1 cellular context compared by ENCODE assay signal in genomic region chr19:677201-677600, GRCh38.
A peak's percentile ranks its signal among the peaks of the same experiment; 100 is the strongest.
TF ChIP-seq lines count a peak whose summit lies in the region.

No MANE protein-coding gene starts in this region.

TF ChIP-seq in K562, 482 proteins besides CTCF, POLR2A, EP300 and RAD21:
- TF ChIP-seq ZBTB33 (CRISPR knock-in tag; IDR thresholded peaks at IDR 0.05), result 0 out of 2 replicates have a peak, but pooled peaks have one; percentile 31
- TF ChIP-seq RREB1 (CRISPR knock-in tag; IDR thresholded peaks at IDR 0.05), result no peak
- TF ChIP-seq VEZF1 (CRISPR knock-in tag; IDR thresholded peaks at IDR 0.05), result peak; percentile 21; the same call in 1 of the 2 replicates
- TF ChIP-seq DDX20 (tag; IDR thresholded peaks at IDR 0.05; ENCODE audit: low read depth), result no peak
- TF ChIP-seq ZC3H8 (IDR thresholded peaks at IDR 0.05), result no peak
- TF ChIP-seq RBFOX2 (IDR thresholded peaks at IDR 0.05; ENCODE audit: low read depth, low read length), result 0 out of 2 replicates have a peak, but pooled peaks have one; percentile 2
- TF ChIP-seq KAT7 (CRISPR knock-in tag; IDR thresholded peaks at IDR 0.05; ENCODE audit: borderline replicate concordance), result no peak
- TF ChIP-seq HMGN3 (IDR thresholded peaks at IDR 0.05; ENCODE audit: borderline replicate concordance, extremely low read depth, insufficient read length, low read depth, low read length), result peak; percentile 5
- TF ChIP-seq ZNF740 (CRISPR knock-in tag; IDR thresholded peaks at IDR 0.05), result 0 out of 2 replicates have a peak, but pooled peaks have one; percentile 58
- TF ChIP-seq ZNF740 (tag; IDR thresholded peaks at IDR 0.05), result no peak; a peak in 1 of 4 replicates
- no peak for TF ChIP-seq ZC3H11A (IDR thresholded peaks at IDR 0.05; ENCODE audit: low read depth, low read length)
- TF ChIP-seq NFIC (IDR thresholded peaks at IDR 0.05), result peak; percentile 69
- no peak for TF ChIP-seq BHLHE40 (IDR thresholded peaks at IDR 0.05; ENCODE audit: low read length)
- TF ChIP-seq PCBP2 (IDR thresholded peaks at IDR 0.05; ENCODE audit: low read depth, low read length, poor library complexity, severe bottlenecking), result no peak
- no peak for TF ChIP-seq SOX6 (IDR thresholded peaks at IDR 0.05)
